In the genomic region with DNA sequence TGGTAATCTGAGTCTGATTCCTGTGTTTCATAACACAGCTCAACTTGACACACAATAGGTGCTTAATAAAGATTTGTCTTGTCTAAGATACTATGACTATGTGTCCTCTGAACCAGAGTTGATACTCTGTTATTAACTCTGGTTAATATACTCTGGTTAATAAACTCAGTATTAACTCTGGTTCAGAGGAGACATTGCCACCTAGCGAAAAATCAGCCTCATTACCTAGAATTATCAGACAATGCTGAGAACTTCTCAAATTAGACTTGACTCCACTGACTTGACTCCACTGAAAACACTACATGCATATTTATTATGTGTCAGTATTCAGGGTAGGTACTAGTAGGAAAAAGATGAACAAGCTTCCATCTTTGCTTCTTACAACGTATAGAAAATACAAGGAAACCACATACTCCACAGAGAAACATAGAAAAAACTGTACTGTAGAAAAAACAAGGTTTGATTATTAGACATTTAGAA, we compare ENCODE assay signal across 8 cellular contexts.
DNase-seq lines count a peak whose midpoint lies in the region; ATAC-seq and TF ChIP-seq lines count a peak whose summit lies in the region.

No MANE protein-coding gene starts in this region.

- H3K4me2 ChIP-seq in GM23338: no peak overlapping the region

- H3K9me2 ChIP-seq in GM23338 (ENCODE audit: insufficient read depth): no peaks in the 10 kb centered on the region

- H3K27ac ChIP-seq in GM23338 (ENCODE audit: low read depth): no peak overlapping the region

- H3K4me1 ChIP-seq in GM23338 (ENCODE audit: insufficient read depth): no peaks in the 10 kb centered on the region

- H3K79me2 ChIP-seq in GM23338 (replicated peaks; ENCODE audit: insufficient read depth): no peaks in the 10 kb centered on the region

- H3K4me3 Mint-ChIP-seq in activated T-cell treated with anti-CD3 and anti-CD28 coated beads, Interleukin-2, amount 50 U/mL, for 72 hours: peak overlapping the region; percentile 37 to 55
- H3K4me3 Mint-ChIP-seq in GM23338 (no peak overlapping the region), natural killer cell (no peak overlapping the region)

- intact Hi-C loops in natural killer cell (cut with micrococcal nuclease): loop anchor here (1.0 kb wide), 1 partner anchor 278 kb away; no protein-coding TSS in a partner anchor

- no peak for DNase-seq in activated T-cell treated with anti-CD3 and anti-CD28 coated beads, Interleukin-2, amount 50 U/mL, for 72 hours
- no peak for DNase-seq in activated T-cell treated with anti-CD3 and anti-CD28 coated beads, Interleukin-2, amount 50 U/mL, for 48 hours
- peak; percentile 63 for DNase-seq in GM23338 (ENCODE audit: low spot score)
- DNase-seq in KG1 (lab: John Stamatoyannopoulos, UW): peak; percentile 54
- DNase-seq in SIG-M5 treated with dmso at 0.1 percent for 504 hours (lab: John Stamatoyannopoulos, UW; ENCODE audit: unreplicated experiment): peak; percentile 70
- DNase-seq in epidermal melanocyte (ENCODE audit: insufficient read length, low spot score): peak; percentile 21
- DNase-seq in natural killer cell: no peak
- no peak for DNase-seq in stimulated activated CD4-positive, alpha-beta T cell treated with anti-CD3 and anti-CD28 coated beads, Interleukin-1b, Interleukin-23, amount 100 ng/mL, for 48 hours

- H2AFZ ChIP-seq in GM23338: no peak overlapping the region

- H3K4me3 ChIP-seq in GM23338: no peak overlapping the region

- peak overlapping the region; percentile 51 for H3K27ac Mint-ChIP-seq in activated T-cell treated with anti-CD3 and anti-CD28 coated beads, Interleukin-2, amount 50 U/mL, for 72 hours
- H3K27ac Mint-ChIP-seq in GM23338 (no peak overlapping the region), natural killer cell (no peak overlapping the region)

- H3K27me3 Mint-ChIP-seq in activated T-cell treated with anti-CD3 and anti-CD28 coated beads, Interleukin-2, amount 50 U/mL, for 72 hours (ENCODE audit: low read depth): no peaks in the 10 kb centered on the region
- H3K27me3 Mint-ChIP-seq in GM23338 (ENCODE audit: insufficient read depth, low read depth, poor library complexity) (no peaks in the 10 kb centered on the region), natural killer cell (ENCODE audit: low read depth in 2 of 2) (no peaks in the 10 kb centered on the region)

- H3K36me3 ChIP-seq in GM23338 (ENCODE audit: insufficient read depth): no peaks in the 10 kb centered on the region

- peaks cover 0 to 4% of the 10 kb centered on the region in 2 donors for H3K36me3 Mint-ChIP-seq in activated T-cell treated with anti-CD3 and anti-CD28 coated beads, Interleukin-2, amount 50 U/mL, for 72 hours (ENCODE audit: insufficient read depth in 2 of 2)
- 0 out of 3 replicates have a peak, but pooled peaks cover 3% of the 10 kb centered on the region for H3K36me3 Mint-ChIP-seq in GM23338 (ENCODE audit: low read depth)
- no peaks in the 10 kb centered on the region for H3K36me3 Mint-ChIP-seq in natural killer cell

- ATAC-seq in activated T-cell treated with anti-CD3 and anti-CD28 coated beads, Interleukin-2, amount 50 U/mL, for 72 hours (replicated peaks in 1 of 2): peak; percentile 51 to 61
- ATAC-seq in GM23338 (peak; percentile 53; the same call in 2 of the 3 replicates), natural killer cell (peak; percentile 60 to 74 (median 61))

- no peaks in the 10 kb centered on the region for H3K9me3 Mint-ChIP-seq in activated T-cell treated with anti-CD3 and anti-CD28 coated beads, Interleukin-2, amount 50 U/mL, for 72 hours
- H3K9me3 Mint-ChIP-seq in GM23338 (no peaks in the 10 kb centered on the region), natural killer cell (no peaks in the 10 kb centered on the region)

- no peaks in the 10 kb centered on the region for H3K27me3 ChIP-seq in GM23338 (ENCODE audit: insufficient read depth)

- peaks cover 8% of the 10 kb centered on the region for H3K4me1 Mint-ChIP-seq in activated T-cell treated with anti-CD3 and anti-CD28 coated beads, Interleukin-2, amount 50 U/mL, for 72 hours (ENCODE audit: low read depth)
- H3K4me1 Mint-ChIP-seq in GM23338 (peaks cover 10% of the 10 kb centered on the region), natural killer cell (no peaks in the 10 kb centered on the region)

- H3F3A ChIP-seq in GM23338 (replicated peaks; ENCODE audit: low read depth): no peaks in the 10 kb centered on the region

- no peaks in the 10 kb centered on the region for H4K20me1 ChIP-seq in GM23338 (replicated peaks; ENCODE audit: insufficient read depth)

- TF ChIP-seq CTCF in GM23338 (conservative IDR thresholded peaks at IDR 0.05; ENCODE audit: low read depth in 2 of 2) (peak; percentile 71 to 84), natural killer cell (IDR thresholded peaks at IDR 0.05) (peak; percentile 82)

TF ChIP-seq in GM23338, 12 proteins besides CTCF, POLR2A, EP300 and RAD21:
- TF ChIP-seq EZH2 (IDR thresholded peaks at IDR 0.05; ENCODE audit: low read depth, unreplicated experiment) (no peak), NANOG (IDR thresholded peaks at IDR 0.05; ENCODE audit: borderline replicate concordance) (no peak), JUNB (IDR thresholded peaks at IDR 0.05; ENCODE audit: unreplicated experiment) (no peak), ZNF114 (CRISPR knock-in tag; IDR thresholded peaks at IDR 0.05) (no peak)
- TF ChIP-seq, protein P1, sequence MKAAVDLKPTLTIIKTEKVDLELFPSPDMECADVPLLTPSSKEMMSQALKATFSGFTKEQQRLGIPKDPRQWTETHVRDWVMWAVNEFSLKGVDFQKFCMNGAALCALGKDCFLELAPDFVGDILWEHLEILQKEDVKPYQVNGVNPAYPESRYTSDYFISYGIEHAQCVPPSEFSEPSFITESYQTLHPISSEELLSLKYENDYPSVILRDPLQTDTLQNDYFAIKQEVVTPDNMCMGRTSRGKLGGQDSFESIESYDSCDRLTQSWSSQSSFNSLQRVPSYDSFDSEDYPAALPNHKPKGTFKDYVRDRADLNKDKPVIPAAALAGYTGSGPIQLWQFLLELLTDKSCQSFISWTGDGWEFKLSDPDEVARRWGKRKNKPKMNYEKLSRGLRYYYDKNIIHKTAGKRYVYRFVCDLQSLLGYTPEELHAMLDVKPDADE (IDR thresholded peaks at IDR 0.05): no peak

Comparison
In these comparisons a context has a peak if more than half of its experiments do, and no peak if none do; other contexts are left out.
1. DNase-seq: peak in GM23338 (single experiment), KG1 (single experiment), SIG-M5 treated with dmso at 0.1 percent for 504 hours (single experiment) and epidermal melanocyte (single experiment); none in activated T-cell treated with anti-CD3 and anti-CD28 coated beads, Interleukin-2, amount 50 U/mL, for 72 hours (0 of 2), activated T-cell treated with anti-CD3 and anti-CD28 coated beads, Interleukin-2, amount 50 U/mL, for 48 hours (0 of 2), natural killer cell (single experiment) and stimulated activated CD4-positive, alpha-beta T cell treated with anti-CD3 and anti-CD28 coated beads, Interleukin-1b, Interleukin-23, amount 100 ng/mL, for 48 hours (single experiment).
2. H3K4me3 Mint-ChIP-seq: peak in activated T-cell treated with anti-CD3 and anti-CD28 coated beads, Interleukin-2, amount 50 U/mL, for 72 hours (2 of 2); none in GM23338 (single experiment) and natural killer cell (single experiment).
3. Peak in every context shown above with its lines, with median percentiles within 50 percentile points of each other: ATAC-seq.